8 cellular contexts compared by ENCODE assay signal in the genomic region with DNA sequence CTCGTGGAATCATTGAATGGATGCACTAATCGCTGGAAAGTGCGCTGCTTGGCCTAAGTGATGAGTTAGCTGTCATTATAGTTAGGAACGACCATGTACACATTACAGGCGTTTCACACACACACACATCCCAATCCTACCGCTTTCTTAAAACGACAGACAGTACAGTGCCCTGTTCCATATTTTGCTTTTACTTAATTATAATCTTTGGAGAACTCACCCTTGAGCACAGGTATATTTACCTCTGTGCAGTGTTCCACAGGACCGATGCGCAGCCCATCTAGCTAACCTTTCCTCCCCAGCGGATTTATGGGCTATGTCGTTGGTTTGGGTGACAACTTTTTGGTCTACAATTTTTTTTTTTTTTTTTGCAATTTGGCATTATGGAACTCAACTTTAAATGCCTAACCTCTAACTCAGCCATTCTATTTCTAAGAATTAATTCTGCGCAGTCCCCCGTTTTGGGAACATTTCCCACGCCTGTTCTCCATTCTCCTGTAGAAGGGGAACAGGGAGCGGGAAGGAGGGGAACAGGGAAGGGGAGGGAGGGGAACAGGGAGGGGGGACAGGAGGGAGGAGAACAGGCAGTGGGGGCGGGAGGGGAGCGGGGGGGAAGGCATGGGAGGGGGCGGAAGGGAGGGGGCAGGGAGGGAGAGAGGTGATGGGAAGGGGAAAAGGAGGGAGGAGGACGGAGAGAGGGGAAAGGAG. TPM values are rescaled to one million over a fixed set of nuclear protein-coding genes. Genes with fewer than 3 reads are reported as not detected.
A peak's percentile ranks its signal among the peaks of the same experiment; 100 is the strongest.
DNase-seq lines count a peak whose midpoint lies in the region; ATAC-seq, FAIRE-seq and TF ChIP-seq lines count a peak whose summit lies in the region.

No MANE protein-coding gene starts in this region.

- TF ChIP-seq EP300 in A549 (IDR thresholded peaks at IDR 0.05) (no peak), K562 (IDR thresholded peaks at IDR 0.05; ENCODE audit: low read length) (no peak)

- peak overlapping the region; percentile 61; the same call in 1 of the 2 replicates for H2AFZ ChIP-seq in K562 (ENCODE audit: low read depth, low read length)

- ATAC-seq in A549 (no peak; a peak in 1 of 6 replicates), K562 (no peak), HG02763 (IDR thresholded peaks at IDR 0.05; ENCODE audit: unreplicated experiment) (no peak)
- ATAC-seq in naive thymus-derived CD4-positive, alpha-beta T cell: no peak

- in situ Hi-C loops in K562 (cut with MboI): no loop called here
- in situ Hi-C loops in KBM-7 (cut with MboI; ENCODE audit: low pct_unique_long_range_greater_than_20kb, low sequenced_read_pairs): no loop called here

- 76% methylated on average over 15 of the region's 19 CpGs for WGBS in A549 (ENCODE audit: missing lambda C conversion rate)
- 49% methylated on average over 11 of the region's 19 CpGs for WGBS in K562 (ENCODE audit: insufficient coverage, low coverage, missing lambda C conversion rate)

- FAIRE-seq in A549 (lab: Jason Lieb, UNC) (no peak), K562 (lab: Jason Lieb, UNC) (no peak)

- TF ChIP-seq CTCF in A549 (IDR thresholded peaks at IDR 0.05): no peak
- TF ChIP-seq CTCF in GM12875 (IDR thresholded peaks at IDR 0.05; ENCODE audit: borderline replicate concordance, insufficient read depth, low read depth, low read length): no peak
- no peak for TF ChIP-seq CTCF in K562 (IDR thresholded peaks at IDR 0.05 in 2 of 3, conservative IDR thresholded peaks at IDR 0.05 in 1 of 3; ENCODE audit: insufficient read depth in 2 of 3, low read depth in 1 of 3, low read length in 3 of 3)

- peaks cover 20% of the 10 kb centered on the region for H3K4me1 ChIP-seq in A549
- H3K4me1 ChIP-seq in K562 (replicated peaks in 1 of 2; ENCODE audit: control insufficient read depth in 2 of 2, insufficient read depth in 2 of 2, low read length in 2 of 2): peaks cover 4 to 34% of the 10 kb centered on the region in 2 experiments; a peak in 4 of 5 replicates
- H3K4me1 ChIP-seq in naive thymus-derived CD4-positive, alpha-beta T cell (ENCODE audit: control insufficient read depth in 2 of 2, insufficient read depth in 2 of 2, low read length in 2 of 2): peaks cover 0 to 12% of the 10 kb centered on the region in 2 donors

- intact Hi-C loops in K562 (cut with micrococcal nuclease): loop anchor here (2.0 kb wide), 1 partner anchor 33 kb away; no protein-coding TSS in a partner anchor
- intact Hi-C loops in naive thymus-derived CD4-positive, alpha-beta T cell (cut with micrococcal nuclease): loop anchor here (1.0 to 10.0 kb wide), 10 partner anchors 36 to 1019 kb away; a partner anchor contains a TSS

- H3K4me3 ChIP-seq in A549: peak overlapping the region; percentile 93; the same call in 1 of the 3 replicates
- H3K4me3 ChIP-seq in GM12875 (ENCODE audit: low read depth, low read length): peak overlapping the region; percentile 32
- no peak overlapping the region for H3K4me3 ChIP-seq in K562
- H3K4me3 ChIP-seq in naive thymus-derived CD4-positive, alpha-beta T cell (ENCODE audit: low read length): no peak overlapping the region

- H3K27me3 Mint-ChIP-seq in naive thymus-derived CD4-positive, alpha-beta T cell: no peaks in the 10 kb centered on the region

- no peaks in the 10 kb centered on the region for H3K36me3 Mint-ChIP-seq in naive thymus-derived CD4-positive, alpha-beta T cell

- H3K27ac ChIP-seq in A549 (peak overlapping the region; percentile 98 to 99), K562 (ENCODE audit: extremely low read depth, low read depth, low read length) (no peak overlapping the region)
- H3K27ac ChIP-seq in naive thymus-derived CD4-positive, alpha-beta T cell (ENCODE audit: low read depth, low read length): peak overlapping the region; percentile 23

- no peak overlapping the region for H3K9ac ChIP-seq in K562 (ENCODE audit: insufficient read depth in 1 of 2, low read depth in 2 of 2, low read length in 2 of 2)

- H3K27ac Mint-ChIP-seq in naive thymus-derived CD4-positive, alpha-beta T cell: peak overlapping the region in 8 of 9 donors; percentile 8 to 85 (median 69)

- H3K79me2 ChIP-seq in K562 (ENCODE audit: control insufficient read depth, insufficient read depth, low read length): peaks cover 16% of the 10 kb centered on the region

- no TSS peak for BruUV-seq in K562 (replicated peaks; lab: Mats Ljungman, UMichigan)

- H3K9me3 ChIP-seq in A549 (no peaks in the 10 kb centered on the region), K562 (replicated peaks; ENCODE audit: control insufficient read depth, insufficient read depth, low read depth, low read length) (no peaks in the 10 kb centered on the region)
- no peaks in the 10 kb centered on the region for H3K9me3 ChIP-seq in naive thymus-derived CD4-positive, alpha-beta T cell (ENCODE audit: control insufficient read depth in 2 of 3, low read length in 3 of 3)

- H4K20me1 ChIP-seq in K562 (replicated peaks; ENCODE audit: control insufficient read depth, insufficient read depth, low read length): no peaks in the 10 kb centered on the region; the same call in 1 of the 2 replicates

- H3K4me2 ChIP-seq in A549: peak overlapping the region; percentile 50
- H3K4me2 ChIP-seq in K562 (ENCODE audit: insufficient read depth, low read length): peak overlapping the region; percentile 33

- peaks cover 0 to 4% (median 0%) of the 10 kb centered on the region in 11 donors for H3K9me3 Mint-ChIP-seq in naive thymus-derived CD4-positive, alpha-beta T cell

- DNase-seq in A549 (ENCODE audit: low read depth in 1 of 2, low spot score in 1 of 2) (no peak), K562 (ENCODE audit: extremely low read depth in 1 of 4, low spot score in 3 of 4) (peak in 1 of 4 experiments; percentile 4), DMS79 treated with DMSO at 0.1 percent for 48 hours (lab: John Stamatoyannopoulos, UW) (no peak), KBM-7 (no peak)
- peak in 3 of 9 donors; percentile 17 to 26 (median 20) for DNase-seq in naive thymus-derived CD4-positive, alpha-beta T cell
- DNase-seq in stimulated activated CD4-positive, alpha-beta T cell treated with anti-CD3 and anti-CD28 coated beads, Interleukin-2, amount 100 ng/mL, for 48 hours: no peak

- H3K4me1 Mint-ChIP-seq in naive thymus-derived CD4-positive, alpha-beta T cell: peaks cover 10 to 29% (median 22%) of the 10 kb centered on the region in 7 donors

- H3K4me3 Mint-ChIP-seq in naive thymus-derived CD4-positive, alpha-beta T cell: peak overlapping the region; percentile 4 to 93 (median 62)

- H3K36me3 ChIP-seq in K562 (ENCODE audit: control insufficient read depth, insufficient read depth, low read length): peaks cover 8% of the 10 kb centered on the region; the same call in 1 of the 3 replicates
- no peaks in the 10 kb centered on the region for H3K36me3 ChIP-seq in naive thymus-derived CD4-positive, alpha-beta T cell (ENCODE audit: control insufficient read depth in 2 of 3, insufficient read depth in 3 of 3, low read length in 3 of 3)

- TF ChIP-seq POLR2A in A549 (IDR thresholded peaks at IDR 0.05; ENCODE audit: low read length) (no peak), K562 (conservative IDR thresholded peaks at IDR 0.05) (no peak)

- peaks cover 5 to 7% of the 10 kb centered on the region in 2 experiments; a peak in 3 of 5 replicates for H3K27me3 ChIP-seq in K562 (ENCODE audit: control insufficient read depth in 2 of 2, insufficient read depth in 2 of 2, low read length in 2 of 2)
- H3K27me3 ChIP-seq in naive thymus-derived CD4-positive, alpha-beta T cell (ENCODE audit: control insufficient read depth in 2 of 2, insufficient read depth in 2 of 2, low read length in 2 of 2): no peaks in the 10 kb centered on the region

- CTCF ChIA-PET in A549 (lab: Yijun Ruan, JAX): no interaction called here
- CTCF ChIA-PET in K562 (lab: Yijun Ruan, JAX; ENCODE audit: low intra/inter-chr PET ratio): interaction anchor here (0.6 kb wide), 1 partner anchor 109 kb away, joined by 3 read pairs; no protein-coding TSS in a partner anchor
- CTCF ChIA-PET in naive thymus-derived CD4-positive, alpha-beta T cell (lab: Charles Lee): no interaction called here

- no peaks in the 10 kb centered on the region for H3K9me1 ChIP-seq in K562 (ENCODE audit: control insufficient read depth, insufficient read depth, low read length)

- TF ChIP-seq RAD21 in A549 (conservative IDR thresholded peaks at IDR 0.05 in 1 of 2, IDR thresholded peaks at IDR 0.05 in 1 of 2) (no peak), K562 (CRISPR knock-in tag; conservative IDR thresholded peaks at IDR 0.05 in 1 of 2, IDR thresholded peaks at IDR 0.05 in 1 of 2) (no peak)

- POLR2A ChIA-PET in A549 (lab: Yijun Ruan, JAX): no interaction called here
- POLR2A ChIA-PET in K562 (lab: Yijun Ruan, JAX): no interaction called here
- POLR2A ChIA-PET in naive thymus-derived CD4-positive, alpha-beta T cell (lab: Charles Lee): interaction anchor here (0.8 kb wide), 1 partner anchor 66 kb away, joined by 4 read pairs; no protein-coding TSS in a partner anchor

RNA-seq across cellular contexts. Expression of a gene that starts 0.7 kb away (rescaled TPM):
- polyA plus RNA-seq in A549 (2011; rRNA removed): 15.1 and 18.4 TPM in 2 replicates
- 43.7 and 65.4 TPM in 2 replicates for polyA plus RNA-seq in A549 (2012; cell fraction: cytosol; rRNA removed)
- polyA plus RNA-seq in A549 (2012; cell fraction: nucleus; rRNA removed): 271 and 363 TPM in 2 replicates
- polyA plus RNA-seq in A549 (2017; fragmentation: RNase III; extraction: RNeasy Plus Mini Kit Qiagen cat#74134 plus additional on column Dnase treatment): 37.7 to 49.2 TPM (median 46.2 TPM) in 3 replicates
- 13.4 and 13.5 TPM in 2 replicates for polyA minus RNA-seq in A549 (2011; rRNA and poly(A)+ RNA removed)
- total RNA-seq in K562 (2011; cell fraction: chromatin; rRNA removed; ENCODE audit: low replicate concordance): 40.7 and 125 TPM in 2 replicates
- total RNA-seq in K562 (2011; cell fraction: nucleolus; rRNA removed): 72.5 and 83.8 TPM in 2 replicates
- 47.5 and 50.5 TPM in 2 replicates for total RNA-seq in K562 (2011; cell fraction: nucleoplasm; rRNA removed)
- 4.2 and 5.6 TPM in 2 replicates for total RNA-seq in K562 (2014; rRNA removed)
- total RNA-seq in K562 (2014; rRNA removed; fragmentation: Illumina TruSeq; extraction: Trizol): 0.83 and 0.98 TPM in 2 replicates
- 2.0 and 3.6 TPM in 2 replicates for total RNA-seq in K562 (2015; rRNA removed; fragmentation: Illumina TruSeq; extraction: Trizol)
- 17.3 and 29.4 TPM in 2 replicates for total RNA-seq in K562 (2021)
- 3.2 and 6.2 TPM in 2 replicates for polyA plus RNA-seq in K562 (2011; rRNA removed)
- polyA plus RNA-seq in K562 (2011; cell fraction: cytosol; rRNA removed): 2.1 and 4.1 TPM in 2 replicates
- polyA plus RNA-seq in K562 (2011; cell fraction: nucleus; rRNA removed): 62.1 and 86.4 TPM in 2 replicates
- 12.1 and 39.2 TPM in 2 replicates for polyA plus RNA-seq in K562 (2012)
- polyA plus RNA-seq in K562 (2014; fragmentation: Illumina TruSeq; extraction: Trizol): 2.5 and 9.1 TPM in 2 replicates
- polyA plus RNA-seq in K562 (2014; fragmentation: Nextera tagmentation; extraction: Ambion mirVana): under 1 TPM; 0.15 to 0.29 TPM
- polyA plus RNA-seq in K562 (2014; rRNA removed): 13.2 and 16.9 TPM in 2 replicates
- polyA minus RNA-seq in K562 (2011; rRNA and poly(A)+ RNA removed): 1.3 and 1.8 TPM in 2 replicates
- polyA minus RNA-seq in K562 (2011; cell fraction: cytosol; rRNA and poly(A)+ RNA removed): 3.1 and 11.4 TPM in 2 replicates
- polyA minus RNA-seq in K562 (2011; cell fraction: nucleus; rRNA and poly(A)+ RNA removed): 15.5 and 15.9 TPM in 2 replicates
- total RNA-seq in naive thymus-derived CD4-positive, alpha-beta T cell: 100 to 1,000 TPM in 1 of 5 experiments, 10 to 100 TPM in 4; 33.9 to 109 (median 43.8) TPM
- polyA plus RNA-seq in naive thymus-derived CD4-positive, alpha-beta T cell: 1 to 10 TPM in 1 of 2 donors, under 1 TPM in 1; 0.28 to 1.6 TPM

RNA-seq across cellular contexts. Expression of a gene that starts 35.3 kb away (rescaled TPM):
- polyA plus RNA-seq in A549 (2011; rRNA removed) (47.9 and 62.8 TPM in 2 replicates), A549 (2017; fragmentation: RNase III; extraction: RNeasy Plus Mini Kit Qiagen cat#74134 plus additional on column Dnase treatment) (50.3 to 55.0 TPM (median 51.1 TPM) in 3 replicates), K562 (2011; rRNA removed) (27.9 and 36.5 TPM in 2 replicates), K562 (2014; fragmentation: Illumina TruSeq; extraction: Trizol) (30.3 and 39.8 TPM in 2 replicates), K562 (2014; fragmentation: Nextera tagmentation; extraction: Ambion mirVana) (1 to 10 TPM; 1.9 to 3.8 TPM), K562 (2014; rRNA removed) (71.4 and 73.4 TPM in 2 replicates)
- 173 and 184 TPM in 2 replicates for polyA plus RNA-seq in A549 (2012; cell fraction: cytosol; rRNA removed)
- polyA plus RNA-seq in A549 (2012; cell fraction: nucleus; rRNA removed): 253 and 289 TPM in 2 replicates
- 50.5 and 54.5 TPM in 2 replicates for polyA minus RNA-seq in A549 (2011; rRNA and poly(A)+ RNA removed)
- total RNA-seq in K562 (2011; cell fraction: chromatin; rRNA removed; ENCODE audit: low replicate concordance): 97.0 and 232 TPM in 2 replicates
- total RNA-seq in K562 (2011; cell fraction: nucleolus; rRNA removed): 140 and 151 TPM in 2 replicates
- total RNA-seq in K562 (2011; cell fraction: nucleoplasm; rRNA removed): 123 and 134 TPM in 2 replicates
- total RNA-seq in K562 (2014; rRNA removed) (35.6 and 53.2 TPM in 2 replicates), K562 (2014; rRNA removed; fragmentation: Illumina TruSeq; extraction: Trizol) (13.6 and 16.4 TPM in 2 replicates), K562 (2015; rRNA removed; fragmentation: Illumina TruSeq; extraction: Trizol) (29.7 and 30.0 TPM in 2 replicates), K562 (2021) (79.3 and 90.8 TPM in 2 replicates)
- 28.1 and 41.6 TPM in 2 replicates for polyA plus RNA-seq in K562 (2011; cell fraction: cytosol; rRNA removed)
- 56.2 and 84.8 TPM in 2 replicates for polyA plus RNA-seq in K562 (2011; cell fraction: nucleus; rRNA removed)
- 37.5 and 51.4 TPM in 2 replicates for polyA plus RNA-seq in K562 (2012)
- 16.8 and 21.8 TPM in 2 replicates for polyA minus RNA-seq in K562 (2011; rRNA and poly(A)+ RNA removed)
- polyA minus RNA-seq in K562 (2011; cell fraction: cytosol; rRNA and poly(A)+ RNA removed): 30.8 and 32.0 TPM in 2 replicates
- 27.3 and 32.4 TPM in 2 replicates for polyA minus RNA-seq in K562 (2011; cell fraction: nucleus; rRNA and poly(A)+ RNA removed)
- total RNA-seq in naive thymus-derived CD4-positive, alpha-beta T cell: 10 to 100 TPM; 23.4 to 54.9 (median 49.2) TPM
- 10 to 100 TPM; 15.0 to 37.1 TPM for polyA plus RNA-seq in naive thymus-derived CD4-positive, alpha-beta T cell

RNA-seq across cellular contexts. Expression of a gene that starts 56.0 kb away (rescaled TPM):
- polyA plus RNA-seq in A549 (2011; rRNA removed) (9.7 and 18.5 TPM in 2 replicates), A549 (2017; fragmentation: RNase III; extraction: RNeasy Plus Mini Kit Qiagen cat#74134 plus additional on column Dnase treatment) (14.9 to 18.0 TPM (median 15.2 TPM) in 3 replicates), K562 (2011; rRNA removed) (6.5 and 8.3 TPM in 2 replicates), K562 (2014; fragmentation: Illumina TruSeq; extraction: Trizol) (29.8 and 32.3 TPM in 2 replicates), K562 (2014; fragmentation: Nextera tagmentation; extraction: Ambion mirVana) (1 to 10 TPM; 4.5 to 6.7 TPM), K562 (2014; rRNA removed) (22.2 and 23.5 TPM in 2 replicates)
- 9.4 and 11.5 TPM in 2 replicates for polyA plus RNA-seq in A549 (2012; cell fraction: cytosol; rRNA removed)
- 35.1 and 46.1 TPM in 2 replicates for polyA plus RNA-seq in A549 (2012; cell fraction: nucleus; rRNA removed)
- polyA minus RNA-seq in A549 (2011; rRNA and poly(A)+ RNA removed): 21.2 and 25.8 TPM in 2 replicates
- 149 and 175 TPM in 2 replicates for total RNA-seq in K562 (2011; cell fraction: chromatin; rRNA removed; ENCODE audit: low replicate concordance)
- total RNA-seq in K562 (2011; cell fraction: nucleolus; rRNA removed): 61.2 and 71.2 TPM in 2 replicates
- total RNA-seq in K562 (2011; cell fraction: nucleoplasm; rRNA removed): 111 and 165 TPM in 2 replicates
- total RNA-seq in K562 (2014; rRNA removed) (7.7 and 12.2 TPM in 2 replicates), K562 (2014; rRNA removed; fragmentation: Illumina TruSeq; extraction: Trizol) (7.0 TPM in 2 replicates), K562 (2015; rRNA removed; fragmentation: Illumina TruSeq; extraction: Trizol) (6.9 and 8.1 TPM in 2 replicates), K562 (2021) (49.2 and 58.0 TPM in 2 replicates)
- polyA plus RNA-seq in K562 (2011; cell fraction: cytosol; rRNA removed): 5.4 and 6.5 TPM in 2 replicates
- 38.0 and 44.2 TPM in 2 replicates for polyA plus RNA-seq in K562 (2011; cell fraction: nucleus; rRNA removed)
- 27.7 and 40.7 TPM in 2 replicates for polyA plus RNA-seq in K562 (2012)
- 13.1 and 16.0 TPM in 2 replicates for polyA minus RNA-seq in K562 (2011; rRNA and poly(A)+ RNA removed)
- polyA minus RNA-seq in K562 (2011; cell fraction: cytosol; rRNA and poly(A)+ RNA removed): 17.0 and 23.8 TPM in 2 replicates
- 18.7 and 27.0 TPM in 2 replicates for polyA minus RNA-seq in K562 (2011; cell fraction: nucleus; rRNA and poly(A)+ RNA removed)
- 10 to 100 TPM; 62.2 to 86.8 (median 82.6) TPM for total RNA-seq in naive thymus-derived CD4-positive, alpha-beta T cell
- polyA plus RNA-seq in naive thymus-derived CD4-positive, alpha-beta T cell: 1 to 10 TPM; 2.8 to 6.0 TPM

Comparison
In these comparisons a context has a peak if more than half of its experiments do, and no peak if none do; other contexts are left out.
1. H3K4me3 ChIP-seq: peak in A549 (single experiment) and GM12875 (single experiment); none in K562 (single experiment) and naive thymus-derived CD4-positive, alpha-beta T cell (single experiment).